Comparison of ENCODE assay signal across 8 cellular contexts in the genomic region with DNA sequence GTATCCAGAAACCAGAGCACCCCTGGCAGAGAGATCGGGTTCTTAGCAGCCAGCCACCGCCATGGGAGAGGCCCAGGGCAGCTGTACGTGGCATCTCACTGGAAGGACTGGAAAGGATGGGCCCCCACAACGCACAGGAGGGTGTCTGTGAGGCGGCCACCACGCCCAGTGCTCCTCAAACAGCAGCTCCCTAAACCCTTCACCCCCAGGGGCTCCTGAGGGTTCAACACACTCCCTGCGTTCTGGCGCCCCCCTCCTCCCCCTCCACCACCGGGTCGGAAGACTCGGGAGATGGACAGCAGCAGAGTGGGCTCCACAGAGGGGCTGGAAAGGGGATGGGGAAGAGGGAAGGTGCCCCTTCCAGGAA. TPM values are rescaled to one million over a fixed set of nuclear protein-coding genes. Genes with fewer than 3 reads are reported as not detected.
DNase-seq lines count a peak whose midpoint lies in the region; ATAC-seq, FAIRE-seq and TF ChIP-seq lines count a peak whose summit lies in the region.

No MANE protein-coding gene starts in this region.

- H3K79me2 ChIP-seq in OCI-LY3 (ENCODE audit: low read length), result peaks cover 18% of the 10 kb centered on the region
- H3K79me2 ChIP-seq in H1 (ENCODE audit: control insufficient read depth in 1 of 2, insufficient read depth in 2 of 2, low read length in 2 of 2), result no peaks in the 10 kb centered on the region

- H4K20me1 ChIP-seq in OCI-LY3 (ENCODE audit: insufficient read depth, low read length) (no peaks in the 10 kb centered on the region), H1 (replicated peaks in 1 of 2; ENCODE audit: control insufficient read depth in 1 of 2, insufficient read depth in 2 of 2, low read length in 2 of 2) (peaks cover 5 to 12% of the 10 kb centered on the region in 2 experiments)

- peaks cover 6% of the 10 kb centered on the region; the same call in 1 of the 2 replicates for H3K23me2 ChIP-seq in H1 (ENCODE audit: low read depth, low read length)

- no peak overlapping the region for H4K5ac ChIP-seq in H1 (ENCODE audit: insufficient read length, low read depth, low read length)

- peak overlapping the region; percentile 92 for H3K4me2 ChIP-seq in OCI-LY3 (ENCODE audit: low read length)
- peak overlapping the region; percentile 77 to 78 for H3K4me2 ChIP-seq in H1 (ENCODE audit: insufficient read depth in 1 of 2, low read depth in 2 of 2, low read length in 2 of 2)

- H3K36me3 ChIP-seq in OCI-LY3 (replicated peaks; ENCODE audit: low read depth, low read length) (no peaks in the 10 kb centered on the region), H1 (ENCODE audit: control insufficient read depth in 2 of 4, insufficient read depth in 4 of 4, low read length in 3 of 4) (no peaks in the 10 kb centered on the region), prostate gland (no peaks in the 10 kb centered on the region), adrenal gland (replicated peaks in 1 of 2) (no peaks in the 10 kb centered on the region)

- H4K91ac ChIP-seq in H1 (replicated peaks; ENCODE audit: insufficient read length, low read length), result no peak overlapping the region

- TF ChIP-seq POLR2A in H1 (IDR thresholded peaks at IDR 0.05; ENCODE audit: control extremely low read depth in 1 of 2, low read depth in 2 of 2, low read length in 2 of 2), result 0 out of 3 replicates have a peak, but pooled peaks of 1 of the 2 experiments have one; percentile 6
- TF ChIP-seq POLR2A in prostate gland (IDR thresholded peaks at IDR 0.05), result no peak
- no peak for TF ChIP-seq POLR2A in adrenal gland (IDR thresholded peaks at IDR 0.05)

- H3K4me3 ChIP-seq in OCI-LY3 (ENCODE audit: low read length) (peak overlapping the region; percentile 97), H1 (ENCODE audit: extremely low read depth in 1 of 4, insufficient read depth in 2 of 4, low read depth in 3 of 4, low read length in 4 of 4) (peak overlapping the region; percentile 35 to 73 (median 48)), prostate gland (peak overlapping the region; percentile 43 to 49), adrenal gland (peak overlapping the region in 2 of 4 donors; percentile 16 to 57)

- intact Hi-C loops in prostate gland (cut with DNase I), result no loop called here
- intact Hi-C loops in adrenal gland (cut with DNase I), result no loop called here

- H3K9me3 ChIP-seq in OCI-LY3 (ENCODE audit: insufficient read depth, low read length) (no peaks in the 10 kb centered on the region), H1 (ENCODE audit: insufficient read depth in 2 of 2, low read depth in 1 of 2, low read length in 1 of 2) (no peaks in the 10 kb centered on the region), prostate gland (no peaks in the 10 kb centered on the region), adrenal gland (replicated peaks in 1 of 3) (no peaks in the 10 kb centered on the region)

- no peak overlapping the region for H4K8ac ChIP-seq in H1 (ENCODE audit: extremely low read depth, insufficient read depth, low read length)

- TF ChIP-seq CTCF in OCI-LY3 (IDR thresholded peaks at IDR 0.05; ENCODE audit: low read depth, low read length) (no peak), H1 (IDR thresholded peaks at IDR 0.05; ENCODE audit: control extremely low read depth in 1 of 3, insufficient read depth in 1 of 3, low read depth in 1 of 3, low read length in 3 of 3) (no peak), prostate gland (IDR thresholded peaks at IDR 0.05) (no peak), adrenal gland (IDR thresholded peaks at IDR 0.05) (no peak)

- H3K23ac ChIP-seq in H1 (ENCODE audit: insufficient read length), result no peak overlapping the region

- no peak overlapping the region for H3K14ac ChIP-seq in H1 (ENCODE audit: insufficient read length)

- H2AFZ ChIP-seq in OCI-LY3 (ENCODE audit: low read depth, low read length) (no peak overlapping the region), H1 (ENCODE audit: low read length) (no peak overlapping the region; the same call in 1 of the 2 replicates)

- H3K4me1 ChIP-seq in OCI-LY3 (ENCODE audit: low read length), result peaks cover 21% of the 10 kb centered on the region
- peaks cover 0 to 20% (median 10%) of the 10 kb centered on the region in 4 experiments; a peak in 6 of 7 replicates for H3K4me1 ChIP-seq in H1 (replicated peaks in 1 of 4; ENCODE audit: control insufficient read depth in 3 of 4, insufficient read depth in 4 of 4, low read length in 3 of 4)
- H3K4me1 ChIP-seq in prostate gland (replicated peaks), result peaks cover 4% of the 10 kb centered on the region
- H3K4me1 ChIP-seq in adrenal gland (replicated peaks in 1 of 2), result no peaks in the 10 kb centered on the region

- no peaks in the 10 kb centered on the region for H3K79me1 ChIP-seq in H1 (ENCODE audit: low read depth, low read length)

- CTCF ChIA-PET in H1 (lab: Charles Lee; ENCODE audit: partially characterized antibody), result interaction anchor here (1.2 to 4.7 kb wide), 4 partner anchors 8 to 82 kb away, joined by 4 to 26 read pairs (median 14); partner anchors contain the start of gene HDAC10

- H3K9ac ChIP-seq in OCI-LY3 (ENCODE audit: low read length), result peak overlapping the region; percentile 91
- peak overlapping the region in 1 of 4 experiments; percentile 19; a peak in 2 of 7 replicates for H3K9ac ChIP-seq in H1 (replicated peaks in 1 of 4; ENCODE audit: extremely low read depth in 1 of 4, low read depth in 3 of 4, low read length in 3 of 4)

- H3K18ac ChIP-seq in H1 (ENCODE audit: extremely low read depth, low read length), result no peak overlapping the region

- DNase-seq in GM03348 (ENCODE audit: low spot score), result peak; percentile 37
- DNase-seq in H1 (ENCODE audit: low read depth in 1 of 2, low spot score in 2 of 2), result no peak
- DNase-seq in prostate gland (ENCODE audit: low spot score), result no peak
- DNase-seq in NCI-H82 (lab: John Stamatoyannopoulos, UW), result no peak
- no peak for DNase-seq in NCI-H446 treated with DMSO at 0.1 percent for 48 hours (lab: John Stamatoyannopoulos, UW)
- DNase-seq in adrenal gland, result no peak

- H2BK5ac ChIP-seq in H1 (ENCODE audit: low read depth, low read length), result no peak overlapping the region

- TF ChIP-seq EP300 in H1 (IDR thresholded peaks at IDR 0.05; ENCODE audit: borderline replicate concordance in 1 of 2, low read depth in 2 of 2, low read length in 2 of 2), result no peak

- H3K27ac ChIP-seq in OCI-LY3 (ENCODE audit: low read length) (peak overlapping the region; percentile 55), H1 (ENCODE audit: low read depth, low read length) (no peak overlapping the region), prostate gland (no peak overlapping the region), adrenal gland (peak overlapping the region in 1 of 5 donors; percentile 66)

- ATAC-seq in HG03354 (IDR thresholded peaks at IDR 0.05; ENCODE audit: poor library complexity, severe bottlenecking, unreplicated experiment), result no peak

- H3K27me3 ChIP-seq in OCI-LY3 (ENCODE audit: low read depth, low read length) (no peaks in the 10 kb centered on the region), H1 (replicated peaks in 1 of 4; ENCODE audit: control insufficient read depth in 3 of 4, extremely low read depth in 1 of 4, insufficient read depth in 3 of 4, low read length in 3 of 4) (peaks cover 1 to 22% (median 16%) of the 10 kb centered on the region in 4 experiments; a peak in 6 of 7 replicates), prostate gland (replicated peaks; ENCODE audit: insufficient read depth) (no peaks in the 10 kb centered on the region), adrenal gland (no peaks in the 10 kb centered on the region)

- no peak for TF ChIP-seq RAD21 in H1 (IDR thresholded peaks at IDR 0.05 in 1 of 2, conservative IDR thresholded peaks at IDR 0.05 in 1 of 2; ENCODE audit: low read depth in 2 of 2, low read length in 2 of 2)

- 53% methylated on average over 6 of the region's 11 CpGs; no CpG with 5 or more reads in 1 of the 2 experiments for WGBS in H1 (ENCODE audit: extremely low coverage in 1 of 2, insufficient coverage in 1 of 2, insufficient read length in 1 of 2, insufficient replicate concordance in 2 of 2, low coverage in 1 of 2, low lambda C conversion rate in 2 of 2, missing lambda C conversion rate in 1 of 2), 2 experiments
- WGBS in prostate gland, result 35% methylated on average over 11 of the region's 11 CpGs
- WGBS in adrenal gland, 4 donors, result 30 to 67% (median 41%) methylated on average over 1 to 11 of the region's 11 CpGs

- no peak overlapping the region for H3K56ac ChIP-seq in H1 (replicated peaks; ENCODE audit: insufficient read length, low read depth, low read length)

- no peak for FAIRE-seq in H1 (lab: Jason Lieb, UNC)

- no peak overlapping the region for H2BK12ac ChIP-seq in H1 (ENCODE audit: low read depth, low read length)

- no peak overlapping the region for H2BK15ac ChIP-seq in H1 (ENCODE audit: low read length)

- H2AK5ac ChIP-seq in H1 (ENCODE audit: low read depth, low read length), result no peak overlapping the region

- no peak overlapping the region for H2BK20ac ChIP-seq in H1 (ENCODE audit: low read length)

- no peak overlapping the region for H2BK120ac ChIP-seq in H1 (replicated peaks; ENCODE audit: low read depth, low read length)

- no peak overlapping the region for H3K4ac ChIP-seq in H1 (replicated peaks; ENCODE audit: insufficient read length, low read depth, low read length)

- POLR2A ChIA-PET in H1 (lab: Charles Lee; ENCODE audit: partially characterized antibody), result interaction anchor here (1.0 to 2.3 kb wide), 3 partner anchors 8 to 12 kb away, joined by 3 to 5 read pairs (median 3); partner anchors contain the start of gene HDAC10

RNA-seq across cellular contexts. Expression of gene MAPK12, which starts 1.1 kb away (rescaled TPM):
- total RNA-seq in H1 (2021; fragmentation: NEBNext Ultra II Directional; extraction: Animal tissue kit (Norgen Biotek cat#: 25700)), result 15.6 and 20.3 TPM in 2 replicates
- polyA plus RNA-seq in H1 (2011; rRNA removed) (17.3 and 25.9 TPM in 2 replicates), adrenal gland (10 to 100 TPM in 2 of 3 donors, 1 to 10 TPM in 1; 1.7 to 17.1 (median 13.9) TPM)
- 24.5 TPM for polyA plus RNA-seq in H1 (2011; cell fraction: cytosol; rRNA removed)
- 83.3 TPM for polyA plus RNA-seq in H1 (2011; cell fraction: nucleus; rRNA removed)
- 13.2 to 20.0 TPM (median 18.2 TPM) in 4 replicates for polyA plus RNA-seq in H1 (2012, experiment 1 of 2)
- polyA plus RNA-seq in H1 (2012, experiment 2 of 2), result 15.2 TPM
- 14.5 TPM for polyA plus RNA-seq in H1 (2013, experiment 1 of 2)
- polyA plus RNA-seq in H1 (2013, experiment 2 of 2), result 11.9 TPM
- polyA minus RNA-seq in H1 (2011; rRNA and poly(A)+ RNA removed), result 8.8 and 9.6 TPM in 2 replicates
- 11.2 TPM for polyA minus RNA-seq in H1 (2011; cell fraction: cytosol; rRNA and poly(A)+ RNA removed)
- polyA minus RNA-seq in H1 (2011; cell fraction: nucleus; rRNA and poly(A)+ RNA removed), result 19.5 TPM
- total RNA-seq in prostate gland (10 to 100 TPM in 1 of 2 donors, 1 to 10 TPM in 1; 8.4 to 18.0 TPM), adrenal gland (1 to 10 TPM; 3.1 to 6.8 (median 5.4) TPM)

RNA-seq across cellular contexts. Expression of gene HDAC10, which starts 9.4 kb away (rescaled TPM):
- total RNA-seq in H1 (2021; fragmentation: NEBNext Ultra II Directional; extraction: Animal tissue kit (Norgen Biotek cat#: 25700)), result 21.2 and 26.4 TPM in 2 replicates
- 11.2 and 18.8 TPM in 2 replicates for polyA plus RNA-seq in H1 (2011; rRNA removed)
- 11.2 TPM for polyA plus RNA-seq in H1 (2011; cell fraction: cytosol; rRNA removed)
- polyA plus RNA-seq in H1 (2011; cell fraction: nucleus; rRNA removed), result 131 TPM
- 13.3 to 28.3 TPM (median 25.5 TPM) in 4 replicates for polyA plus RNA-seq in H1 (2012, experiment 1 of 2)
- polyA plus RNA-seq in H1 (2012, experiment 2 of 2), result 14.3 TPM
- polyA plus RNA-seq in H1 (2013, experiment 1 of 2), result 11.9 TPM
- polyA plus RNA-seq in H1 (2013, experiment 2 of 2), result 11.8 TPM
- 6.1 and 7.2 TPM in 2 replicates for polyA minus RNA-seq in H1 (2011; rRNA and poly(A)+ RNA removed)
- 11.4 TPM for polyA minus RNA-seq in H1 (2011; cell fraction: cytosol; rRNA and poly(A)+ RNA removed)
- 34.8 TPM for polyA minus RNA-seq in H1 (2011; cell fraction: nucleus; rRNA and poly(A)+ RNA removed)
- total RNA-seq in prostate gland, result 10 to 100 TPM; 36.9 to 41.3 TPM
- 10 to 100 TPM; 13.9 to 72.1 (median 41.5) TPM for total RNA-seq in adrenal gland
- 100 to 1,000 TPM in 1 of 3 donors, 10 to 100 TPM in 1, 1 to 10 TPM in 1; 2.0 to 179 (median 79.3) TPM for polyA plus RNA-seq in adrenal gland

RNA-seq across cellular contexts. Expression of gene MAPK11, which starts 9.8 kb away (rescaled TPM):
- 1.5 TPM in 2 replicates for total RNA-seq in H1 (2021; fragmentation: NEBNext Ultra II Directional; extraction: Animal tissue kit (Norgen Biotek cat#: 25700))
- polyA plus RNA-seq in H1 (2011; rRNA removed) (0.70 and 1.5 TPM in 2 replicates), adrenal gland (10 to 100 TPM in 2 of 3 donors, 1 to 10 TPM in 1; 2.0 to 29.5 (median 25.1) TPM)
- 1.1 TPM for polyA plus RNA-seq in H1 (2011; cell fraction: cytosol; rRNA removed)
- 4.6 TPM for polyA plus RNA-seq in H1 (2011; cell fraction: nucleus; rRNA removed)
- 0.36 to 1.7 TPM (median 1.1 TPM) in 4 replicates for polyA plus RNA-seq in H1 (2012, experiment 1 of 2)
- polyA plus RNA-seq in H1 (2012, experiment 2 of 2), result 0.45 TPM
- 0.87 TPM for polyA plus RNA-seq in H1 (2013, experiment 1 of 2)
- 0.96 TPM for polyA plus RNA-seq in H1 (2013, experiment 2 of 2)
- polyA minus RNA-seq in H1 (2011; rRNA and poly(A)+ RNA removed), result 0.57 and 0.68 TPM in 2 replicates
- not detected for polyA minus RNA-seq in H1 (2011; cell fraction: cytosol; rRNA and poly(A)+ RNA removed)
- polyA minus RNA-seq in H1 (2011; cell fraction: nucleus; rRNA and poly(A)+ RNA removed), result 1.00 TPM
- total RNA-seq in prostate gland (10 to 100 TPM; 11.4 to 14.1 TPM), adrenal gland (1 to 10 TPM; 4.7 to 9.3 (median 6.7) TPM)

RNA-seq across cellular contexts. Expression of gene TUBGCP6, which starts 15.6 kb away (rescaled TPM):
- 23.5 and 24.7 TPM in 2 replicates for total RNA-seq in H1 (2021; fragmentation: NEBNext Ultra II Directional; extraction: Animal tissue kit (Norgen Biotek cat#: 25700))
- polyA plus RNA-seq in H1 (2011; rRNA removed) (24.2 and 33.6 TPM in 2 replicates), adrenal gland (100 to 1,000 TPM in 2 of 3 donors, 1 to 10 TPM in 1; 8.3 to 171 (median 111) TPM)
- 23.5 TPM for polyA plus RNA-seq in H1 (2011; cell fraction: cytosol; rRNA removed)
- polyA plus RNA-seq in H1 (2011; cell fraction: nucleus; rRNA removed), result 176 TPM
- polyA plus RNA-seq in H1 (2012, experiment 1 of 2), result 18.5 to 28.4 TPM (median 26.1 TPM) in 4 replicates
- polyA plus RNA-seq in H1 (2012, experiment 2 of 2), result 17.2 TPM
- polyA plus RNA-seq in H1 (2013, experiment 1 of 2), result 14.6 TPM
- polyA plus RNA-seq in H1 (2013, experiment 2 of 2), result 13.0 TPM
- 14.8 and 14.9 TPM in 2 replicates for polyA minus RNA-seq in H1 (2011; rRNA and poly(A)+ RNA removed)
- 13.8 TPM for polyA minus RNA-seq in H1 (2011; cell fraction: cytosol; rRNA and poly(A)+ RNA removed)
- 34.9 TPM for polyA minus RNA-seq in H1 (2011; cell fraction: nucleus; rRNA and poly(A)+ RNA removed)
- total RNA-seq in prostate gland (100 to 1,000 TPM in 1 of 2 donors, 10 to 100 TPM in 1; 56.3 to 117 TPM), adrenal gland (10 to 100 TPM; 23.6 to 64.8 (median 47.4) TPM)

RNA-seq across cellular contexts. Expression of gene PLXNB2, which starts 47.0 kb away (rescaled TPM):
- total RNA-seq in H1 (2021; fragmentation: NEBNext Ultra II Directional; extraction: Animal tissue kit (Norgen Biotek cat#: 25700)), result 92.8 and 106 TPM in 2 replicates
- polyA plus RNA-seq in H1 (2011; rRNA removed) (58.3 and 83.3 TPM in 2 replicates), adrenal gland (100 to 1,000 TPM in 2 of 3 donors, 10 to 100 TPM in 1; 38.1 to 431 (median 268) TPM)
- polyA plus RNA-seq in H1 (2011; cell fraction: cytosol; rRNA removed), result 58.5 TPM
- polyA plus RNA-seq in H1 (2011; cell fraction: nucleus; rRNA removed), result 226 TPM
- polyA plus RNA-seq in H1 (2012, experiment 1 of 2), result 63.1 to 97.9 TPM (median 90.3 TPM) in 4 replicates
- 97.7 TPM for polyA plus RNA-seq in H1 (2012, experiment 2 of 2)
- polyA plus RNA-seq in H1 (2013, experiment 1 of 2), result 115 TPM
- 92.5 TPM for polyA plus RNA-seq in H1 (2013, experiment 2 of 2)
- 71.0 and 71.3 TPM in 2 replicates for polyA minus RNA-seq in H1 (2011; rRNA and poly(A)+ RNA removed)
- polyA minus RNA-seq in H1 (2011; cell fraction: cytosol; rRNA and poly(A)+ RNA removed), result 70.6 TPM
- 62.9 TPM for polyA minus RNA-seq in H1 (2011; cell fraction: nucleus; rRNA and poly(A)+ RNA removed)
- total RNA-seq in prostate gland (100 to 1,000 TPM; 259 to 309 TPM), adrenal gland (100 to 1,000 TPM; 118 to 412 (median 329) TPM)
